9 cellular contexts compared by ENCODE assay signal in genomic region chr1:156025873-156026272, GRCh38. TPM values are rescaled to one million over a fixed set of nuclear protein-coding genes. Genes with fewer than 3 reads are reported as not detected.
DNase-seq lines count a peak whose midpoint lies in the region; ATAC-seq and TF ChIP-seq lines count a peak whose summit lies in the region.
"Had no signal": no experiment of that assay in that cellular context is flagged by ENCODE, and none has a peak within 500 bp of the region (broad histone marks: within the 10 kb centered on the region; RNA-seq: fewer than 3 reads in every experiment).

No MANE protein-coding gene starts in this region.

- H3K9me3 Mint-ChIP-seq in activated CD4-positive, alpha-beta T cell treated with anti-CD3 and anti-CD28 coated beads, Interleukin-2, amount 10 ng/mL, durations not matched to agents 24 days and 14 days: no peaks in the 10 kb centered on the region

- no peaks in the 10 kb centered on the region for H3K36me3 Mint-ChIP-seq in activated CD4-positive, alpha-beta T cell treated with anti-CD3 and anti-CD28 coated beads, Interleukin-2, amount 10 ng/mL, durations not matched to agents 24 days and 14 days (ENCODE audit: low read depth)

- no peak overlapping the region for H3K4me3 Mint-ChIP-seq in activated CD4-positive, alpha-beta T cell treated with anti-CD3 and anti-CD28 coated beads, Interleukin-2, amount 10 ng/mL, durations not matched to agents 24 days and 14 days

- intact Hi-C loops in activated CD4-positive, alpha-beta T cell treated with anti-CD3 and anti-CD28 coated beads, Interleukin-2, amount 10 ng/mL, durations not matched to agents 24 days and 14 days (cut with micrococcal nuclease): loop anchor here (1.0 kb wide), 1 partner anchor 40 kb away; no protein-coding TSS in a partner anchor

- POLR2A ChIA-PET in GM10248 (lab: Yijun Ruan, JAX): no interaction called here

- CTCF ChIA-PET in GM10248 (lab: Yijun Ruan, JAX): interaction anchor here (0.7 to 2.6 kb wide), 13 partner anchors 10 to 131 kb away, joined by 3 to 27 read pairs (median 4); no protein-coding TSS in a partner anchor

- DNase-seq in GM10248 (ENCODE audit: extremely low spot score) (peak; percentile 71), NCI-H1092 (lab: John Stamatoyannopoulos, UW) (peak; percentile 31), fibroblast of peridontal ligament (ENCODE audit: extremely low read depth) (peak; percentile 37), pulmonary artery endothelial cell (ENCODE audit: low read depth, low spot score) (peak; percentile 26), NCI-H2029 (lab: John Stamatoyannopoulos, UW) (no peak), NCI-H1417 treated with DMSO at 0.1 percent for 48 hours (lab: John Stamatoyannopoulos, UW) (no peak)
- DNase-seq in activated CD4-positive, alpha-beta T cell treated with anti-CD3 and anti-CD28 coated beads, Interleukin-2, amount 10 ng/mL, durations not matched to agents 24 days and 14 days: peak; percentile 79

- H3K4me1 Mint-ChIP-seq in activated CD4-positive, alpha-beta T cell treated with anti-CD3 and anti-CD28 coated beads, Interleukin-2, amount 10 ng/mL, durations not matched to agents 24 days and 14 days: peaks cover 10% of the 10 kb centered on the region

- no peak for ATAC-seq in GM21381 (IDR thresholded peaks at IDR 0.05; ENCODE audit: unreplicated experiment)

- peaks cover 4% of the 10 kb centered on the region for H3K27me3 Mint-ChIP-seq in activated CD4-positive, alpha-beta T cell treated with anti-CD3 and anti-CD28 coated beads, Interleukin-2, amount 10 ng/mL, durations not matched to agents 24 days and 14 days

- TF ChIP-seq CTCF in GM10248 (IDR thresholded peaks at IDR 0.05; ENCODE audit: control extremely low read depth, extremely low read depth, low read depth, missing control alignments): peak; percentile 76

- no peak overlapping the region for H3K27ac Mint-ChIP-seq in activated CD4-positive, alpha-beta T cell treated with anti-CD3 and anti-CD28 coated beads, Interleukin-2, amount 10 ng/mL, durations not matched to agents 24 days and 14 days

RNA-seq across cellular contexts. Expression of gene SSR2, which starts 5.1 kb away (rescaled TPM):
- total RNA-seq in activated CD4-positive, alpha-beta T cell treated with anti-CD3 and anti-CD28 coated beads, Interleukin-2, amount 10 ng/mL, durations not matched to agents 24 days and 14 days: 175 and 176 TPM in 2 replicates
- 427 and 499 TPM in 2 replicates for total RNA-seq in pulmonary artery endothelial cell

RNA-seq across cellular contexts. Expression of gene UBQLN4, which starts 27.7 kb away (rescaled TPM):
- total RNA-seq in activated CD4-positive, alpha-beta T cell treated with anti-CD3 and anti-CD28 coated beads, Interleukin-2, amount 10 ng/mL, durations not matched to agents 24 days and 14 days: 64.3 and 65.0 TPM in 2 replicates
- total RNA-seq in pulmonary artery endothelial cell: 16.2 and 20.6 TPM in 2 replicates

RNA-seq across cellular contexts. Expression of gene LAMTOR2, which starts 28.7 kb away (rescaled TPM):
- 69.9 and 73.0 TPM in 2 replicates for total RNA-seq in activated CD4-positive, alpha-beta T cell treated with anti-CD3 and anti-CD28 coated beads, Interleukin-2, amount 10 ng/mL, durations not matched to agents 24 days and 14 days
- total RNA-seq in pulmonary artery endothelial cell: 72.6 and 92.1 TPM in 2 replicates

RNA-seq across cellular contexts. Expression of gene RAB25, which starts 35.1 kb away (rescaled TPM):
- not detected in 2 replicates for total RNA-seq in activated CD4-positive, alpha-beta T cell treated with anti-CD3 and anti-CD28 coated beads, Interleukin-2, amount 10 ng/mL, durations not matched to agents 24 days and 14 days
- total RNA-seq in pulmonary artery endothelial cell: not detected in 2 replicates
- total RNA-seq: skeletal muscle tissue had no signal

RNA-seq across cellular contexts. Expression of gene ARHGEF2, which starts 47.5 kb away (rescaled TPM):
- 189 and 198 TPM in 2 replicates for total RNA-seq in activated CD4-positive, alpha-beta T cell treated with anti-CD3 and anti-CD28 coated beads, Interleukin-2, amount 10 ng/mL, durations not matched to agents 24 days and 14 days
- 71.3 and 107 TPM in 2 replicates for total RNA-seq in pulmonary artery endothelial cell

Comparison
In these comparisons a context has a peak if more than half of its experiments do, and no peak if none do; other contexts are left out.
1. DNase-seq: peak in GM10248 (single experiment), NCI-H1092 (single experiment), activated CD4-positive, alpha-beta T cell treated with anti-CD3 and anti-CD28 coated beads, Interleukin-2, amount 10 ng/mL, durations not matched to agents 24 days and 14 days (single experiment), fibroblast of peridontal ligament (single experiment) and pulmonary artery endothelial cell (single experiment); none in NCI-H2029 (single experiment) and NCI-H1417 treated with DMSO at 0.1 percent for 48 hours (single experiment).